Comparison of ENCODE assay signal across 1 cellular context in genomic region chr19:18117364-18117691, GRCh38.
TF ChIP-seq lines count a peak whose summit lies in the region.

No MANE protein-coding gene starts in this region.

TF ChIP-seq in IMR-90, 13 proteins besides CTCF, POLR2A, EP300 and RAD21:
- TF ChIP-seq BHLHE40 (IDR thresholded peaks at IDR 0.05; ENCODE audit: low read depth, low read length), result no peak
- no peak for TF ChIP-seq USF2 (IDR thresholded peaks at IDR 0.05; ENCODE audit: low read depth, low read length)
- no peak for TF ChIP-seq MAZ (IDR thresholded peaks at IDR 0.05; ENCODE audit: borderline replicate concordance, low read depth, low read length)
- no peak for TF ChIP-seq CHD1 (IDR thresholded peaks at IDR 0.05; ENCODE audit: low read depth, low read length)
- TF ChIP-seq CEBPB (IDR thresholded peaks at IDR 0.05; ENCODE audit: low read depth, low read length), result no peak
- TF ChIP-seq RCOR1 (IDR thresholded peaks at IDR 0.05; ENCODE audit: insufficient replicate concordance, low read length), result no peak
- TF ChIP-seq MAFK (IDR thresholded peaks at IDR 0.05; ENCODE audit: low read depth, low read length), result no peak
TF ChIP-seq in IMR-90: peak in this region for 0.
